In the genomic region with DNA sequence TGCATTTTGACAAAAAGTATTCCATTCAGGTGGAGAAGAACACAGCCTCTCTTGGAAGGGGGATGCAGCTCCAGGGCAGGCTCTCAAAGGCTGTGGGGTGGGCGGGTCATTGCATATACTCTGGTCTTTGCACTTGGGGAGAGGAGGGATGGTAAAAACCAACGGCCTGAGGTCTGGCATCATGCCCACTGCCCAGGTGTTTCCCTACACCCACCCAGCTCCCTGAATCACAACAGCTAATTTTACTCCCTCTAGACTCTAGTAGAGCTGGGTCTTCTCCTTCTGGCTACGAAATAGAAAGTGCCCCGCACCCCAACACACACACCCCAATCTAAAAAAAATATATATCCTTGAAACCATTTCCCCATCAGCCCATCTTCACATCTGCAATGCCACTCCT, we compare ENCODE assay signal across 9 cellular contexts. TPM values are rescaled to one million over a fixed set of nuclear protein-coding genes. Genes with fewer than 3 reads are reported as not detected.
DNase-seq lines count a peak whose midpoint lies in the region; ATAC-seq and TF ChIP-seq lines count a peak whose summit lies in the region.
"Had no signal": no experiment of that assay in that cellular context is flagged by ENCODE, and none has a peak within 500 bp of the region (broad histone marks: within the 10 kb centered on the region; RNA-seq: fewer than 3 reads in every experiment).

No MANE protein-coding gene starts in this region.

- intact Hi-C loops in breast epithelium (cut with DNase I; ENCODE audit: low total_unique reads) = no loop called here

- no peak for TF ChIP-seq EP300 in tibial nerve (IDR thresholded peaks at IDR 0.05)

- H3K36me3 ChIP-seq in breast epithelium (no peaks in the 10 kb centered on the region), tibial nerve (no peaks in the 10 kb centered on the region)

- 66 to 68% methylated on average over 4 of the region's 4 CpGs for WGBS in tibial nerve, 2 donors

- H3K27ac ChIP-seq in AG04450 (ENCODE audit: low read depth, low read length) (no peak overlapping the region), breast epithelium (no peak overlapping the region), tibial nerve (no peak overlapping the region)

- CTCF ChIA-PET in AG04450 (lab: Charles Lee) = interaction anchor here (4.0 kb wide), 1 partner anchor 160 kb away, joined by 14 read pairs; no protein-coding TSS in a partner anchor

- TF ChIP-seq CTCF in AG04450 (IDR thresholded peaks at IDR 0.05; ENCODE audit: low read depth, low read length) (no peak), HFF-Myc (IDR thresholded peaks at IDR 0.05; ENCODE audit: low read depth, low read length, missing control alignments) (no peak), breast epithelium (IDR thresholded peaks at IDR 0.05) (no peak), tibial nerve (IDR thresholded peaks at IDR 0.05) (no peak)

- ATAC-seq in GM18868 (IDR thresholded peaks at IDR 0.05; ENCODE audit: unreplicated experiment) = no peak

- H3K4me3 ChIP-seq in AG04450 (ENCODE audit: low read depth, low read length) (peak overlapping the region; percentile 87), HFF-Myc (replicated peaks; ENCODE audit: low read depth, low read length) (peak overlapping the region; percentile 82), breast epithelium (peak overlapping the region in 2 of 3 donors; percentile 59 to 73), tibial nerve (no peak overlapping the region)

- H3K4me1 ChIP-seq in breast epithelium (no peaks in the 10 kb centered on the region), tibial nerve (peaks cover 0 to 12% (median 3%) of the 10 kb centered on the region in 4 donors)

- DNase-seq in AG04450 (ENCODE audit: low read depth, low spot score) = no peak
- no peak for DNase-seq in HFF-Myc (ENCODE audit: extremely low read depth, low read depth)
- DNase-seq in breast epithelium (ENCODE audit: low spot score in 2 of 2) = no peak
- DNase-seq in myocyte (ENCODE audit: low read depth) = peak; percentile 15
- DNase-seq in tibial nerve (ENCODE audit: low spot score in 2 of 2) = no peak
- no peak for DNase-seq in NCI-H2029 (lab: John Stamatoyannopoulos, UW)
- DNase-seq in HuH-7 (ENCODE audit: low spot score) = no peak
- DNase-seq: activated naive CD4-positive, alpha-beta T cell treated with anti-CD3 and anti-CD28 coated beads, Interleukin-2, amount 50 U/mL, for 16 hours had no signal

- H3K9me3 ChIP-seq in AG04450 (ENCODE audit: control insufficient read depth, insufficient read depth, low read length) = no peaks in the 10 kb centered on the region
- H3K9me3 ChIP-seq in breast epithelium = no peaks in the 10 kb centered on the region
- H3K9me3 ChIP-seq in tibial nerve = no peaks in the 10 kb centered on the region

- no peaks in the 10 kb centered on the region for H3K27me3 ChIP-seq in AG04450 (ENCODE audit: control insufficient read depth, insufficient read depth, low read length)
- H3K27me3 ChIP-seq in breast epithelium = no peaks in the 10 kb centered on the region
- peaks cover 0 to 12% of the 10 kb centered on the region in 2 donors for H3K27me3 ChIP-seq in tibial nerve

- POLR2A ChIA-PET in AG04450 (lab: Yijun Ruan, JAX) = no interaction called here

- TF ChIP-seq POLR2A in breast epithelium (IDR thresholded peaks at IDR 0.05) = no peak
- no peak for TF ChIP-seq POLR2A in tibial nerve (IDR thresholded peaks at IDR 0.05)

RNA-seq across cellular contexts. Expression of a gene that starts 1.0 kb away (rescaled TPM):
- polyA plus RNA-seq in AG04450 (2011; rRNA removed) = 1,040 and 1,320 TPM in 2 replicates
- 1,023 and 1,189 TPM in 2 replicates for polyA minus RNA-seq in AG04450 (2011; rRNA and poly(A)+ RNA removed)
- total RNA-seq in breast epithelium (100 to 1,000 TPM in 2 of 3 donors, 10 to 100 TPM in 1; 87.2 to 188 (median 181) TPM), myocyte (28.3 and 46.2 TPM in 2 replicates), tibial nerve (10 to 100 TPM; 32.0 to 81.2 (median 61.5) TPM)
- polyA plus RNA-seq in myocyte (2012) = 145 TPM

Comparison
In these comparisons a context has a peak if more than half of its experiments do, and no peak if none do; other contexts are left out.
1. H3K4me3 ChIP-seq: peak in AG04450 (single experiment), HFF-Myc (single experiment) and breast epithelium (2 of 3); none in tibial nerve (0 of 4).